ENCODE assay signal across 1 cellular context in the genomic region with DNA sequence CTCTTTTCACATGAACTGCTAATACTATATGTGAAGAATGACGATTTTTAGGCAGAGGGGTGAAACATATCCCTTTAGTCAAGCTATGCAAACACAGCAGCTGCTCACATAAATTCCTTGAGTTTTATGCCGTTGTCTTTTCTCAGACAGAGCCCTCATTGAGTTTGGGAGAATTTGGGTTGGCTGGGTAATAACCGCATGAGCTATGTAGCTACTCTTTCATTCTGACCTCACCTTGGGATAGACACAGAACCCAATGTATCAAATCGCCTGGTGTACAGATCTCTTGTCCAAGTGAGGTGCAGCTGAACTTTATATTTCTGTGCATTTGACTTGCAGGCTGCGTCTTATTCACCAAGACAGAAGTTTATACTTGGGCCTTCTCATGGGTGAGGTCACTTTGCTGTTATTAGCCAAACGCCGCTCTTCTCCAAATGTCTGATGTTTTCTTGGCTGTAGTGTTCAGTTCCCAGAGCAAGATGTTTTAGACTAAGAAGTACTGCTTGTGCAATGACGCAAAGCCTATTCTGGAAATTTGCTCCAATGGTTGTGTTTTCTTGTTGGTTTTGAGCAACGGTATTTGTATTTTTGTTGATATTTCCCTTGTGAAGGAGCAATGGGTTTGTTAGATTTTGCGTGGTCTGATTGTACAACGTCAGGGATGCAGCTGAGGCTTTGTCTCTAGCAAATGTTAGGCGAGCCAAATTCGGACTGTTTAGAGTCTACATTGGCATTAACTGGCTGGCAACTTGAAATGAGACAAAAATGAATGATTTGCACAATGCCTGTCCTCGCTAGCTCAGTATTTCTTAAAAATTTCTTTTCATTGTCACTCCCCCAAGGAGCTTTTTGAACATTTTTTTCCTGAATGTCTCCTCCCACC.
TF ChIP-seq lines count a peak whose summit lies in the region.

No MANE protein-coding gene starts in this region.

TF ChIP-seq in SK-N-SH treated with all-trans-retinoic acid at 6 μM for 48 hours, 23 proteins besides CTCF, POLR2A, EP300 and RAD21 (continued from another document):
- TF ChIP-seq CREB5 (CRISPR knock-in tag; IDR thresholded peaks at IDR 0.05; ENCODE audit: low read depth) (no peak), ZNF8 (CRISPR knock-in tag; IDR thresholded peaks at IDR 0.05) (no peak), POU6F1 (CRISPR knock-in tag; IDR thresholded peaks at IDR 0.05; ENCODE audit: borderline replicate concordance, low read depth) (no peak), PATZ1 (CRISPR knock-in tag; IDR thresholded peaks at IDR 0.05; ENCODE audit: borderline replicate concordance) (no peak), ESRRG (CRISPR knock-in tag; IDR thresholded peaks at IDR 0.05) (no peak), ARNTL (CRISPR knock-in tag; IDR thresholded peaks at IDR 0.05; ENCODE audit: borderline replicate concordance, low read depth) (no peak), PPARA (CRISPR knock-in tag; IDR thresholded peaks at IDR 0.05; ENCODE audit: borderline replicate concordance) (no peak), ZNF565 (CRISPR knock-in tag; conservative IDR thresholded peaks at IDR 0.05; ENCODE audit: low read depth) (no peak), ZC3H10 (CRISPR knock-in tag; IDR thresholded peaks at IDR 0.05) (no peak), TOX (CRISPR knock-in tag; IDR thresholded peaks at IDR 0.05; ENCODE audit: borderline replicate concordance) (no peak), ZFP3 (CRISPR knock-in tag; IDR thresholded peaks at IDR 0.05) (no peak), ISL1 (CRISPR knock-in tag; IDR thresholded peaks at IDR 0.05) (no peak), BACH2 (CRISPR knock-in tag; IDR thresholded peaks at IDR 0.05; ENCODE audit: borderline replicate concordance) (no peak), SNAI2 (CRISPR knock-in tag; IDR thresholded peaks at IDR 0.05) (no peak)
- TF ChIP-seq, protein P1, sequence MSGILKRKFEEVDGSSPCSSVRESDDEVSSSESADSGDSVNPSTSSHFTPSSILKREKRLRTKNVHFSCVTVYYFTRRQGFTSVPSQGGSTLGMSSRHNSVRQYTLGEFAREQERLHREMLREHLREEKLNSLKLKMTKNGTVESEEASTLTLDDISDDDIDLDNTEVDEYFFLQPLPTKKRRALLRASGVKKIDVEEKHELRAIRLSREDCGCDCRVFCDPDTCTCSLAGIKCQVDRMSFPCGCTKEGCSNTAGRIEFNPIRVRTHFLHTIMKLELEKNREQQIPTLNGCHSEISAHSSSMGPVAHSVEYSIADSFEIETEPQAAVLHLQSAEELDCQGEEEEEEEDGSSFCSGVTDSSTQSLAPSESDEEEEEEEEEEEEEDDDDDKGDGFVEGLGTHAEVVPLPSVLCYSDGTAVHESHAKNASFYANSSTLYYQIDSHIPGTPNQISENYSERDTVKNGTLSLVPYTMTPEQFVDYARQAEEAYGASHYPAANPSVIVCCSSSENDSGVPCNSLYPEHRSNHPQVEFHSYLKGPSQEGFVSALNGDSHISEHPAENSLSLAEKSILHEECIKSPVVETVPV (CRISPR knock-in tag; IDR thresholded peaks at IDR 0.05), result no peak
- TF ChIP-seq, protein P2, sequence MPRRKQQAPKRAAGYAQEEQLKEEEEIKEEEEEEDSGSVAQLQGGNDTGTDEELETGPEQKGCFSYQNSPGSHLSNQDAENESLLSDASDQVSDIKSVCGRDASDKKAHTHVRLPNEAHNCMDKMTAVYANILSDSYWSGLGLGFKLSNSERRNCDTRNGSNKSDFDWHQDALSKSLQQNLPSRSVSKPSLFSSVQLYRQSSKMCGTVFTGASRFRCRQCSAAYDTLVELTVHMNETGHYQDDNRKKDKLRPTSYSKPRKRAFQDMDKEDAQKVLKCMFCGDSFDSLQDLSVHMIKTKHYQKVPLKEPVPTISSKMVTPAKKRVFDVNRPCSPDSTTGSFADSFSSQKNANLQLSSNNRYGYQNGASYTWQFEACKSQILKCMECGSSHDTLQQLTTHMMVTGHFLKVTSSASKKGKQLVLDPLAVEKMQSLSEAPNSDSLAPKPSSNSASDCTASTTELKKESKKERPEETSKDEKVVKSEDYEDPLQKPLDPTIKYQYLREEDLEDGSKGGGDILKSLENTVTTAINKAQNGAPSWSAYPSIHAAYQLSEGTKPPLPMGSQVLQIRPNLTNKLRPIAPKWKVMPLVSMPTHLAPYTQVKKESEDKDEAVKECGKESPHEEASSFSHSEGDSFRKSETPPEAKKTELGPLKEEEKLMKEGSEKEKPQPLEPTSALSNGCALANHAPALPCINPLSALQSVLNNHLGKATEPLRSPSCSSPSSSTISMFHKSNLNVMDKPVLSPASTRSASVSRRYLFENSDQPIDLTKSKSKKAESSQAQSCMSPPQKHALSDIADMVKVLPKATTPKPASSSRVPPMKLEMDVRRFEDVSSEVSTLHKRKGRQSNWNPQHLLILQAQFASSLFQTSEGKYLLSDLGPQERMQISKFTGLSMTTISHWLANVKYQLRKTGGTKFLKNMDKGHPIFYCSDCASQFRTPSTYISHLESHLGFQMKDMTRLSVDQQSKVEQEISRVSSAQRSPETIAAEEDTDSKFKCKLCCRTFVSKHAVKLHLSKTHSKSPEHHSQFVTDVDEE (CRISPR knock-in tag; IDR thresholded peaks at IDR 0.05), result no peak
